9 cellular contexts compared by ENCODE assay signal in the genomic region with DNA sequence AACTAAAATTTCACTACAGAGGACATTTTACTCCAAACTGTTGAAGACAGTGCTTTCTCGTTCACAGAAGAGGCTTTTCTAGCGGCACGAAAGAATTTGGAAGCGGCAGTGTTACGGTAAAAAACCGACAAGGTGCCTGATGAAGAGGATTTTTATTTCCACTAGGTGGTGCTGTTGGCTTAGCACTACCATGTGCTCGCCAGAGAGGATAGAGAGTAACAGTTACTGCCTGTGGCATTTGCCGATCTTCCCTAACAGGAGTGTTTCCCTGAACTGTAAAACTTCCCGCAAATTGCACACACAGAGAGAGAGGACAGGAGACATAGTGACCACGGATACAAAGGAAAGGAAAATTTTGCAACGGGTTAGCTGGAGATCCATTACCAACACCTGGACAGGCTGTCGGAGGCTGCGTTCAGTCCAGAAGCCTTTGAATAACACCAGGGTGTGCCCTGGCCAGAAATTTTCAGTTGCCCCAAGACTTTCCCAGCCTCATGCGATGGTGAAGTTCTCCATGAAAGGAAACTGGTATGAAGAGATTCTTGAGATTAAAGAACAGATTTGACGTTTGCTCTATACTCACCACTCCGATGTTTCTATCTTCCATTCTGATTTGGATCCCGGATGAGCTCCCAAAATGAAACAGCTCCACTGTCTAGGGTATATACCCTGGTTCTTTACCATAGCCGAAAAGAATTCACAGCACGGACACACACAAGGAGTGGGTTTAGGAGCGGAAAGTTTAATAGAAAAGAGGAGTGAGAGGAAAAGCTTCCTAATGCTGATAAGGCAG. TPM values are rescaled to one million over a fixed set of nuclear protein-coding genes. Genes with fewer than 3 reads are reported as not detected.
DNase-seq lines count a peak whose midpoint lies in the region; ATAC-seq and TF ChIP-seq lines count a peak whose summit lies in the region.
"Had no signal": no experiment of that assay in that cellular context is flagged by ENCODE, and none has a peak within 500 bp of the region (broad histone marks: within the 10 kb centered on the region; RNA-seq: fewer than 3 reads in every experiment).

No MANE protein-coding gene starts in this region.

- no peak overlapping the region for H3K4me2 ChIP-seq in Loucy (ENCODE audit: low read depth, low read length, poor library complexity, severe bottlenecking)

- peak; percentile 69 for ATAC-seq in activated CD8-positive, alpha-beta memory T cell treated with anti-CD3 and anti-CD28 coated beads, Interleukin-2, amount 10 ng/mL, durations not matched to agents 7 days and 5 days
- no peak for ATAC-seq in gastroesophageal sphincter
- ATAC-seq in GM18861 (IDR thresholded peaks at IDR 0.05; ENCODE audit: unreplicated experiment), result no peak

- TF ChIP-seq POLR2A in gastroesophageal sphincter (IDR thresholded peaks at IDR 0.05), result no peak
- no peak for TF ChIP-seq POLR2A in transverse colon (IDR thresholded peaks at IDR 0.05)

- peaks cover 6% of the 10 kb centered on the region for H3K9me3 Mint-ChIP-seq in activated CD8-positive, alpha-beta memory T cell treated with anti-CD3 and anti-CD28 coated beads, Interleukin-2, amount 10 ng/mL, durations not matched to agents 7 days and 5 days (ENCODE audit: low read depth)

- no peaks in the 10 kb centered on the region for H4K20me1 ChIP-seq in Loucy (ENCODE audit: insufficient read depth, low read length, poor library complexity, severe bottlenecking)

- CTCF ChIA-PET in activated CD8-positive, alpha-beta memory T cell treated with anti-CD3 and anti-CD28 coated beads, Interleukin-2, amount 10 ng/mL, durations not matched to agents 7 days and 5 days (lab: Charles Lee), result interaction anchor here (0.7 to 3.7 kb wide), 14 partner anchors 10 to 164 kb away, joined by 3 to 27 read pairs (median 4); partner anchors contain the start of genes RPS18 and VPS52

- H3K9ac ChIP-seq in Loucy (ENCODE audit: low read depth, low read length, poor library complexity, severe bottlenecking), result no peak overlapping the region

- H3K9me3 ChIP-seq in Loucy (ENCODE audit: insufficient read depth, low read depth, low read length), result no peaks in the 10 kb centered on the region
- H3K9me3 ChIP-seq in gastroesophageal sphincter, result peaks cover 0 to 10% (median 0%) of the 10 kb centered on the region in 3 donors
- H3K9me3 ChIP-seq in transverse colon, result peaks cover 0 to 4% of the 10 kb centered on the region in 2 donors

- peaks cover 14% of the 10 kb centered on the region for H3K4me1 Mint-ChIP-seq in activated CD8-positive, alpha-beta memory T cell treated with anti-CD3 and anti-CD28 coated beads, Interleukin-2, amount 10 ng/mL, durations not matched to agents 7 days and 5 days

- no peak overlapping the region for H3K4me3 Mint-ChIP-seq in activated CD8-positive, alpha-beta memory T cell treated with anti-CD3 and anti-CD28 coated beads, Interleukin-2, amount 10 ng/mL, durations not matched to agents 7 days and 5 days
- H3K4me3 Mint-ChIP-seq: activated naive CD8-positive, alpha-beta T cell treated with anti-CD3 and anti-CD28 coated beads, Interleukin-2, amount 10 ng/mL, durations not matched to agents 7 days and 5 days had no signal

- H2AFZ ChIP-seq in Loucy (ENCODE audit: low read length), result peak overlapping the region; percentile 47

- H3K4me1 ChIP-seq in Loucy (ENCODE audit: insufficient read depth, low read length, poor library complexity, severe bottlenecking), result no peaks in the 10 kb centered on the region
- no peaks in the 10 kb centered on the region for H3K4me1 ChIP-seq in gastroesophageal sphincter
- no peaks in the 10 kb centered on the region for H3K4me1 ChIP-seq in transverse colon

- in situ Hi-C loops in transverse colon (cut with MboI; ENCODE audit: low pct_ligation_motif_present in 1 of 4, low pct_unique_long_range_greater_than_20kb in 1 of 4, low sequenced_read_pairs in 3 of 4), result loop anchor here in 1 of 4 donors (25.0 kb wide), 1 partner anchor 113 kb away; no protein-coding TSS in a partner anchor

- H3K36me3 ChIP-seq in Loucy (ENCODE audit: insufficient read depth, low read length) (no peaks in the 10 kb centered on the region), gastroesophageal sphincter (no peaks in the 10 kb centered on the region), transverse colon (no peaks in the 10 kb centered on the region)

- no peak for DNase-seq in activated CD8-positive, alpha-beta memory T cell treated with anti-CD3 and anti-CD28 coated beads, Interleukin-2, amount 10 ng/mL, durations not matched to agents 7 days and 5 days
- no peak for DNase-seq in activated CD8-positive, alpha-beta memory T cell treated with anti-CD3 and anti-CD28 coated beads, Interleukin-2, amount 50 U/mL, for 48 hours
- DNase-seq in SKM-1 treated with dmso at 0.1 percent for 144 hours (lab: John Stamatoyannopoulos, UW; ENCODE audit: unreplicated experiment) (peak; percentile 49), transverse colon (no peak), GM19238 (ENCODE audit: insufficient read length, low spot score) (no peak)
- DNase-seq: activated naive CD8-positive, alpha-beta T cell treated with anti-CD3 and anti-CD28 coated beads, Interleukin-2, amount 10 ng/mL, durations not matched to agents 7 days and 5 days had no signal

- no peaks in the 10 kb centered on the region for H3F3A ChIP-seq in Loucy (ENCODE audit: low read depth)

- peak; percentile 84 for TF ChIP-seq CTCF in Loucy (conservative IDR thresholded peaks at IDR 0.05; ENCODE audit: low read length)
- peak in 3 of 4 experiments; percentile 18 to 19 (median 18) for TF ChIP-seq CTCF in gastroesophageal sphincter (IDR thresholded peaks at IDR 0.05)
- peak; percentile 25 to 46 (median 37) for TF ChIP-seq CTCF in transverse colon (IDR thresholded peaks at IDR 0.05)

- H3K27ac ChIP-seq in gastroesophageal sphincter (no peak overlapping the region), transverse colon (no peak overlapping the region)

- intact Hi-C loops in transverse colon (cut with DNase I; ENCODE audit: low total_unique reads), result loop anchor here (5.0 kb wide), 1 partner anchor 123 kb away; no protein-coding TSS in a partner anchor

- H3K27me3 ChIP-seq in Loucy (ENCODE audit: insufficient read depth, low read length, poor library complexity, severe bottlenecking) (no peaks in the 10 kb centered on the region), gastroesophageal sphincter (peaks cover 32% of the 10 kb centered on the region), transverse colon (no peaks in the 10 kb centered on the region)

- WGBS in gastroesophageal sphincter (ENCODE audit: low coverage in 1 of 2), 2 donors, result 72 to 76% methylated on average over 5 to 14 of the region's 20 CpGs
- 88 to 97% methylated on average over 10 to 20 of the region's 20 CpGs for WGBS in transverse colon (ENCODE audit: low coverage in 1 of 2), 2 donors

- H3K4me3 ChIP-seq in Loucy (ENCODE audit: low read length, poor library complexity, severe bottlenecking) (no peak overlapping the region), gastroesophageal sphincter (no peak overlapping the region), transverse colon (no peak overlapping the region)

- peaks cover 1% of the 10 kb centered on the region for H3K36me3 Mint-ChIP-seq in activated CD8-positive, alpha-beta memory T cell treated with anti-CD3 and anti-CD28 coated beads, Interleukin-2, amount 10 ng/mL, durations not matched to agents 7 days and 5 days

- H3K27me3 Mint-ChIP-seq in activated CD8-positive, alpha-beta memory T cell treated with anti-CD3 and anti-CD28 coated beads, Interleukin-2, amount 10 ng/mL, durations not matched to agents 7 days and 5 days, result peaks cover 40% of the 10 kb centered on the region

- no peak overlapping the region for H3K27ac Mint-ChIP-seq in activated CD8-positive, alpha-beta memory T cell treated with anti-CD3 and anti-CD28 coated beads, Interleukin-2, amount 10 ng/mL, durations not matched to agents 7 days and 5 days
- H3K27ac Mint-ChIP-seq: activated naive CD8-positive, alpha-beta T cell treated with anti-CD3 and anti-CD28 coated beads, Interleukin-2, amount 10 ng/mL, durations not matched to agents 7 days and 5 days had no signal

- TF ChIP-seq EP300 in gastroesophageal sphincter (IDR thresholded peaks at IDR 0.05), result no peak
- TF ChIP-seq EP300 in transverse colon (IDR thresholded peaks at IDR 0.05; ENCODE audit: low read depth), result no peak

- no peaks in the 10 kb centered on the region for H3K79me2 ChIP-seq in Loucy (ENCODE audit: insufficient read depth, low read length)

- no peaks in the 10 kb centered on the region for H3K9me2 ChIP-seq in Loucy (replicated peaks; ENCODE audit: low read depth, low read length)

RNA-seq across cellular contexts. Expression of gene HLA-DPB1, which starts 48.1 kb away (rescaled TPM):
- total RNA-seq in activated CD8-positive, alpha-beta memory T cell treated with anti-CD3 and anti-CD28 coated beads, Interleukin-2, amount 10 ng/mL, durations not matched to agents 7 days and 5 days, result 100 to 1,000 TPM; 113 to 150 TPM
- 10 to 100 TPM; 32.1 to 86.3 (median 66.9) TPM for total RNA-seq in gastroesophageal sphincter
- total RNA-seq in transverse colon, result 10 to 100 TPM in 3 of 4 donors, 1 to 10 TPM in 1; 10.0 to 68.0 (median 40.4) TPM

RNA-seq across cellular contexts. Expression of gene HLA-DPA1, which starts 50.5 kb away (rescaled TPM):
- 100 to 1,000 TPM; 276 to 299 TPM for total RNA-seq in activated CD8-positive, alpha-beta memory T cell treated with anti-CD3 and anti-CD28 coated beads, Interleukin-2, amount 10 ng/mL, durations not matched to agents 7 days and 5 days
- total RNA-seq in gastroesophageal sphincter (100 to 1,000 TPM in 1 of 4 donors, 10 to 100 TPM in 3; 20.2 to 125 (median 45.4) TPM), transverse colon (10 to 100 TPM in 3 of 4 donors, 1 to 10 TPM in 1; 2.2 to 77.8 (median 28.7) TPM)

Comparison
In these comparisons a context has a peak if more than half of its experiments do, and no peak if none do; other contexts are left out.
1. CTCF ChIP-seq: peak in every context shown above with its lines; median percentile 84 in Loucy; 37 in transverse colon; 18 in gastroesophageal sphincter.